19 cellular contexts compared by ENCODE assay signal in genomic region chr16:31242197-31242596, GRCh38. TPM values are rescaled to one million over a fixed set of nuclear protein-coding genes. Genes with fewer than 3 reads are reported as not detected.
DNase-seq lines count a peak whose midpoint lies in the region; ATAC-seq and TF ChIP-seq lines count a peak whose summit lies in the region.
"Had no signal": no experiment of that assay in that cellular context is flagged by ENCODE, and none has a peak within 500 bp of the region (broad histone marks: within the 10 kb centered on the region; RNA-seq: fewer than 3 reads in every experiment).

No MANE protein-coding gene starts in this region.

- no peak overlapping the region for H2BK120ac ChIP-seq in mesendoderm (ENCODE audit: low read depth, low read length)

- no peaks in the 10 kb centered on the region for H3K79me2 ChIP-seq in mesendoderm (ENCODE audit: control insufficient read depth, insufficient read depth, low read length)

- H3K27ac ChIP-seq in mesendoderm (ENCODE audit: low read depth, low read length) (no peak overlapping the region), RWPE1 (no peak overlapping the region)
- H3K27ac ChIP-seq: neural progenitor cell, SJSA1 had no signal

- POLR2A ChIA-PET in RWPE1 (lab: Yijun Ruan, JAX; ENCODE audit: low non-redundant PET): no interaction called here

- no peak overlapping the region for H3K23ac ChIP-seq in mesendoderm (ENCODE audit: low read length)

- H4K8ac ChIP-seq in mesendoderm (ENCODE audit: low read depth, low read length): no peak overlapping the region

- H3K79me1 ChIP-seq in mesendoderm (ENCODE audit: low read length): no peaks in the 10 kb centered on the region

- no CpG with 5 or more reads among the region's 6 CpGs for WGBS in mesendoderm (ENCODE audit: extremely low coverage, insufficient coverage, low lambda C conversion rate)

- no peak overlapping the region for H3K18ac ChIP-seq in mesendoderm (ENCODE audit: low read length)

- no peak overlapping the region for H3K4me2 ChIP-seq in mesendoderm (ENCODE audit: low read length)
- H3K4me2 ChIP-seq: neural progenitor cell had no signal

- no peak overlapping the region for H3K4me3 ChIP-seq in mesendoderm (ENCODE audit: low read length)
- H3K4me3 ChIP-seq: neural progenitor cell, SJSA1 had no signal

- H3K9ac ChIP-seq in mesendoderm (ENCODE audit: low read length): no peak overlapping the region
- H3K9ac ChIP-seq: neural progenitor cell had no signal

- no peaks in the 10 kb centered on the region for H3K36me3 ChIP-seq in mesendoderm (ENCODE audit: control insufficient read depth, insufficient read depth, low read length)
- H3K36me3 ChIP-seq: neural progenitor cell, SJSA1 had no signal

- TF ChIP-seq CTCF in RWPE1 (conservative IDR thresholded peaks at IDR 0.05; ENCODE audit: low read depth): no peak

- ATAC-seq in esophagus mucosa (peak; percentile 82), GM21447 (IDR thresholded peaks at IDR 0.05; ENCODE audit: unreplicated experiment) (no peak)
- ATAC-seq: activated CD8-positive, alpha-beta T cell treated with anti-CD3 and anti-CD28 coated beads, Interleukin-2, amount 10 ng/mL, durations not matched to agents 7 days and 5 days; activated naive CD4-positive, alpha-beta T cell treated with anti-CD3 and anti-CD28 coated beads, Interleukin-2, amount 50 U/mL, for 72 hours; CD8-positive, alpha-beta T cell had no signal

- H3K56ac ChIP-seq in mesendoderm (ENCODE audit: low read length): no peak overlapping the region

- H2BK5ac ChIP-seq in mesendoderm (ENCODE audit: low read length): no peak overlapping the region

- no peak overlapping the region for H2BK15ac ChIP-seq in mesendoderm (replicated peaks; ENCODE audit: low read depth)

- DNase-seq in EH (ENCODE audit: low read depth): peak; percentile 31
- peak; percentile 6 for DNase-seq in RPMI7951 (ENCODE audit: low read depth)
- no peak for DNase-seq in mesendoderm
- DNase-seq in RWPE1 (ENCODE audit: low spot score): no peak
- no peak for DNase-seq in cardiac septum (ENCODE audit: low spot score)
- DNase-seq in NCI-H748 treated with DMSO at 0.1 percent for 48 hours (lab: John Stamatoyannopoulos, UW): no peak
- DNase-seq: activated CD8-positive, alpha-beta T cell treated with anti-CD3 and anti-CD28 coated beads, Interleukin-2, amount 10 ng/mL, durations not matched to agents 7 days and 5 days; activated T-cell treated with anti-CD3 and anti-CD28 coated beads, Interleukin-2, amount 50 U/mL, for 48 hours; CD8-positive, alpha-beta T cell; left cardiac atrium; NCI-H524; T-helper 9 cell had no signal

- H3K4ac ChIP-seq in mesendoderm (ENCODE audit: low read depth, low read length): peak overlapping the region; percentile 50

- H2AK5ac ChIP-seq in mesendoderm (ENCODE audit: low read length): no peak overlapping the region

- no peaks in the 10 kb centered on the region for H3K27me3 ChIP-seq in mesendoderm (ENCODE audit: insufficient read depth, low read length, poor library complexity)
- H3K27me3 ChIP-seq: neural progenitor cell had no signal

- no peaks in the 10 kb centered on the region for H3K4me1 ChIP-seq in mesendoderm (ENCODE audit: control insufficient read depth, low read depth, low read length)
- H3K4me1 ChIP-seq: neural progenitor cell, SJSA1 had no signal

- no peak overlapping the region for H4K5ac ChIP-seq in mesendoderm (ENCODE audit: low read length)

- CTCF ChIA-PET in RWPE1 (lab: Yijun Ruan, JAX): interaction anchor here (0.9 kb wide), 1 partner anchor 60 kb away, joined by 4 read pairs; no protein-coding TSS in a partner anchor

- intact Hi-C loops in cardiac septum (cut with DNase I): no loop called here

RNA-seq across cellular contexts. Expression of gene ITGAM, which starts 17.6 kb away (rescaled TPM):
- not detected in 2 replicates for total RNA-seq in RPMI7951 (2014; rRNA removed; shearing (Covaris generic))
- total RNA-seq in esophagus mucosa: 0.96 TPM
- 0.53 TPM for polyA plus RNA-seq in mesendoderm (2013, experiment 1 of 2)
- 0.29 TPM for polyA plus RNA-seq in mesendoderm (2013, experiment 2 of 2)
- total RNA-seq in cardiac septum: 4.8 TPM
- total RNA-seq: chondrocyte had no signal

RNA-seq across cellular contexts. Expression of gene PYDC1, which starts 25.3 kb away (rescaled TPM):
- total RNA-seq in RPMI7951 (2014; rRNA removed; shearing (Covaris generic)): not detected in 2 replicates
- total RNA-seq in esophagus mucosa (not detected), cardiac septum (not detected)
- 1.4 TPM for polyA plus RNA-seq in mesendoderm (2013, experiment 1 of 2)
- polyA plus RNA-seq in mesendoderm (2013, experiment 2 of 2): 1.6 TPM
- total RNA-seq: activated CD8-positive, alpha-beta T cell treated with anti-CD3 and anti-CD28 coated beads, Interleukin-2, amount 10 ng/mL, durations not matched to agents 7 days and 5 days; activated naive CD4-positive, alpha-beta T cell treated with anti-CD3 and anti-CD28 coated beads, Interleukin-2, amount 50 U/mL, for 72 hours; CD8-positive, alpha-beta T cell; chondrocyte; left cardiac atrium; mononuclear cell; SJSA1 had no signal

RNA-seq across cellular contexts. Expression of gene TRIM72, which starts 28.3 kb away (rescaled TPM):
- not detected in 2 replicates for total RNA-seq in RPMI7951 (2014; rRNA removed; shearing (Covaris generic))
- total RNA-seq in esophagus mucosa: 0.04 TPM
- 0.15 TPM for polyA plus RNA-seq in mesendoderm (2013, experiment 1 of 2)
- polyA plus RNA-seq in mesendoderm (2013, experiment 2 of 2): 0.13 TPM
- total RNA-seq in cardiac septum: 2.4 TPM
- total RNA-seq: activated CD8-positive, alpha-beta T cell treated with anti-CD3 and anti-CD28 coated beads, Interleukin-2, amount 10 ng/mL, durations not matched to agents 7 days and 5 days; chondrocyte; SJSA1 had no signal

RNA-seq across cellular contexts. Expression of gene PYCARD, which starts 39.6 kb away (rescaled TPM):
- 43.4 and 64.8 TPM in 2 replicates for total RNA-seq in RPMI7951 (2014; rRNA removed; shearing (Covaris generic))
- total RNA-seq in esophagus mucosa (75.6 TPM), cardiac septum (3.2 TPM)
- 27.8 TPM for polyA plus RNA-seq in mesendoderm (2013, experiment 1 of 2)
- 27.6 TPM for polyA plus RNA-seq in mesendoderm (2013, experiment 2 of 2)

Comparison
In these comparisons a context has a peak if more than half of its experiments do, and no peak if none do; other contexts are left out.
1. DNase-seq: peak in EH (single experiment) and RPMI7951 (single experiment); none in mesendoderm (single experiment), RWPE1 (single experiment), cardiac septum (single experiment) and NCI-H748 treated with DMSO at 0.1 percent for 48 hours (single experiment).